Comparison of ENCODE assay signal across 18 cellular contexts in the genomic region with DNA sequence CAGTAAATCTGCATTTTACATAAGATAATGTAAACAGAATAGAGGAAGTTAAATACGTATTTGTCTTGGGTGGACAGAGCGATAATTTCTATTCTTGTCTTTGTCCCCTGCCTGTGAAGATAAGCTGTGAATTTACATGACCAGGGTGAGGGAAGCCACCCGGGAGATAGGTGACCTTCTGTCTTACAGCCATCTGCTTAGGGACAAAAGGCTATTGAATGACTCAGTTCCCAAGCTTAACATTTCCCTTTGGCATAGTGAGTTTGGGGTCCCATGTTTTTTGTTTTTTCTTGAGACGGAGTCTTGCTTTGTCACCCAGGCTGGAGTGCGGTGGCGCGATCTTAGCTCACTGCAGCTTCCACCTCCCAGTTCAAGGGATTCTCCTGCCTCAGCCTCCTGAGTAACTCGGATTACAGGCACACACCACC.
"Had no signal": no experiment of that assay in that cellular context is flagged by ENCODE, and none has a peak within 500 bp of the region (broad histone marks: within the 10 kb centered on the region; RNA-seq: fewer than 3 reads in every experiment).

No MANE protein-coding gene starts in this region.

- H3K27me3 Mint-ChIP-seq: activated naive CD8-positive, alpha-beta T cell; memory B cell; stimulated activated memory B cell treated with anti-CD40 and anti-IgM and Interleukin-4, amounts not matched to agents 10 μg/mL and 1 μg/mL and 100 μg/mL, for 72 hours had no signal

- H3K27ac Mint-ChIP-seq: activated T-cell treated with anti-CD3 and anti-CD28 coated beads, Interleukin-2, amount 50 U/mL, for 72 hours; memory B cell; stimulated activated memory B cell treated with anti-CD40 and anti-IgM and Interleukin-4, amounts not matched to agents 10 μg/mL and 1 μg/mL and 100 μg/mL, for 72 hours had no signal

- H3K4me1 Mint-ChIP-seq: memory B cell had no signal

- H3K36me3 ChIP-seq: ovary had no signal

- H3K9me3 Mint-ChIP-seq: activated T-cell treated with anti-CD3 and anti-CD28 coated beads, Interleukin-2, amount 50 U/mL, for 72 hours; memory B cell; stimulated activated memory B cell treated with anti-CD40 and anti-IgM and Interleukin-4, amounts not matched to agents 10 μg/mL and 1 μg/mL and 100 μg/mL, for 72 hours had no signal

- DNase-seq: activated CD4-positive, alpha-beta T cell treated with anti-CD3 and anti-CD28 coated beads, Interleukin-2, amount 50 U/mL, for 4 hours; activated gamma-delta T cell treated with Interleukin-2 at 50 U/mL for 16 hours; activated T-cell treated with anti-CD3 and anti-CD28 coated beads, Interleukin-2, amount 50 U/mL, for 72 hours; dorsolateral prefrontal cortex; foreskin melanocyte; head of caudate nucleus; left lung; ovary; psoas muscle; sigmoid colon; stimulated activated CD4-positive, alpha-beta T cell treated with anti-CD3 and anti-CD28 coated beads, Interleukin-4, amount 100 ng/mL, for 4 hours; T-helper 1 cell; T-helper 9 cell; upper lobe of left lung had no signal

- H3K4me3 Mint-ChIP-seq: activated naive CD8-positive, alpha-beta T cell; activated T-cell treated with anti-CD3 and anti-CD28 coated beads, Interleukin-2, amount 50 U/mL, for 72 hours; memory B cell; stimulated activated memory B cell treated with anti-CD40 and anti-IgM and Interleukin-4, amounts not matched to agents 10 μg/mL and 1 μg/mL and 100 μg/mL, for 72 hours had no signal

- H3K9me3 ChIP-seq: left lung, ovary, psoas muscle, sigmoid colon, thoracic aorta, upper lobe of left lung had no signal

- ATAC-seq: activated T-cell treated with anti-CD3 and anti-CD28 coated beads, Interleukin-2, amount 50 U/mL, for 72 hours; left lung; psoas muscle; stimulated activated memory B cell treated with anti-CD40 and anti-IgM and Interleukin-4, amounts not matched to agents 10 μg/mL and 1 μg/mL and 100 μg/mL, for 72 hours had no signal

- H3K27ac ChIP-seq: left lung, ovary, psoas muscle, sigmoid colon, thoracic aorta, upper lobe of left lung had no signal

- H3K4me3 ChIP-seq: dorsolateral prefrontal cortex, left lung, ovary, psoas muscle, sigmoid colon, thoracic aorta, upper lobe of left lung had no signal

- H3K36me3 Mint-ChIP-seq: activated naive CD8-positive, alpha-beta T cell had no signal

- H3K27me3 ChIP-seq: dorsolateral prefrontal cortex, left lung, ovary, sigmoid colon, upper lobe of left lung had no signal

- H3K4me1 ChIP-seq: left lung, psoas muscle, sigmoid colon, upper lobe of left lung had no signal
